In the genomic region with DNA sequence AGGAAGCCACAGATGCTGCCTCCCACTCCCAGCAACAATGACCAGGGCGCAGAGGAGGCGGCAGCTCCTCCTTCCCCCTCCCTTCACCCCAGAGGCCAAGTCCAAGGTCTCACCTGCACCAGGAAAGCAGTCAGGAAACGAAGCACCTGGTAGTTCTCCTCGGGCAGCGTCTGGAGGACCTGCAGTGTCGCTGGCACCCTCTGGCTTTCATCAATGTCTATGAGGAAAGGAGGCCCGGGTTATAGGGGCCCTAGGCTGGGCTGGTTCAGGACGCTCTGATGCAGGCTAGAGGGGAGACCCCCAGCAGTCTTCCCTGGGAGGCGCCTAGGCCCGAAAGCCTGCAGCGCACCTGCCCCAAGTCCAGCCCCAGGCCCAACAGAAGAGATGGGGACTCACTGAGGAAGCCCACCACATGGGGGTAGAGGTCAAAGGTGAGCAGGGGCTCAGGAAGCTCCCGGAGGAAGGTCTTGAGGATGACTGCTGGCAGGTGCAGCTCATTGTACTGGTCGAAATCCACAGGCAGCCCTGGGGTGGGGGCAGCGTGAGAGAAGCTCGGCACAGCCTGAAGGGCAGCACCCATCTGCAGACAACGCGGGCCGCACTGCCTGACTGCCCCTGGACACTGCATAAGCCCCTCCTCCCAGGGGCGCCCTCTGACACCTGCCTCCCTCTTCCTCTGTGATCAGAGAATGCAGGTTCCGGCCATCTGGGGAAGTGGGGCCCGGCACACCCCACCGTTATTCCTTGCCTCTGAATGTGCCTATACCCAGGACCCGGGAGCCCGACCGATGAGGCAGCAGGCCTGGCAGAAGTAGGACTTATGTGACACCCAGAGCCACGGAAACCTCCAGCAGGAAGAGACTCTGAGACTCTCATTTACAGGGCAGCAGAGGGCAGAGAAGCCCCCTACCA, we compare ENCODE assay signal across 25 cellular contexts. TPM values are rescaled to one million over a fixed set of nuclear protein-coding genes. Genes with fewer than 3 reads are reported as not detected.
"Had no signal": no experiment of that assay in that cellular context is flagged by ENCODE, and none has a peak within 500 bp of the region (broad histone marks: within the 10 kb centered on the region; RNA-seq: fewer than 3 reads in every experiment).

No MANE protein-coding gene starts in this region.

- FAIRE-seq: bronchial epithelial cell, endometrium, keratinocyte, TTC549 had no signal

- ATAC-seq: activated CD8-positive, alpha-beta T cell treated with anti-CD3 and anti-CD28 coated beads, Interleukin-2, amount 10 ng/mL, durations not matched to agents 7 days and 5 days; heart right ventricle; left lobe of liver; natural killer cell; T-cell had no signal

- H3K9me3 ChIP-seq: heart right ventricle, sigmoid colon had no signal

- H3K27me3 ChIP-seq: heart right ventricle, sigmoid colon had no signal

- H3K9me3 Mint-ChIP-seq: activated CD4-positive, alpha-beta T cell treated with anti-CD3 and anti-CD28 coated beads, Interleukin-2, amount 10 ng/mL, durations not matched to agents 7 days and 5 days; activated naive CD8-positive, alpha-beta T cell treated with anti-CD3 and anti-CD28 coated beads for 36 hours; activated T-helper 1 cell treated with anti-CD3 and anti-CD28 coated beads, Interleukin-12 subunit alpha, Interleukin-12 subunit beta, Interleukin-2, Interleukin-4 antibody, amounts not matched to agents 30 ng/mL and 10 ng/mL and 1 ng/mL, durations not matched to agents 14 hours and 24 hours and 36 hours; natural killer cell; T-cell; T-helper 2 cell treated with Interferon-gamma antibody and Interleukin-4, amounts not matched to agents 5 μg/mL and 100 μg/mL, for 36 hours had no signal

- DNase-seq: activated CD4-positive, alpha-beta T cell treated with anti-CD3 and anti-CD28 coated beads, Interleukin-2, amount 10 ng/mL, durations not matched to agents 7 days and 5 days; activated CD4-positive, CD25-positive, alpha-beta regulatory T cell treated with anti-CD3 and anti-CD28 coated beads, Interleukin-2, amount 50 U/mL, for 72 hours; activated CD8-positive, alpha-beta T cell treated with anti-CD3 and anti-CD28 coated beads, Interleukin-2, amount 10 ng/mL, durations not matched to agents 7 days and 5 days; activated gamma-delta T cell; activated naive CD8-positive, alpha-beta T cell treated with anti-CD3 and anti-CD28 coated beads for 36 hours; amniotic stem cell; cerebellar nuclear complex; effector CD4-positive, alpha-beta T cell; heart right ventricle; midbrain; natural killer cell; sigmoid colon; stimulated activated CD4-positive, alpha-beta T cell treated with anti-CD3 and anti-CD28 coated beads, Interleukin-4, amount 100 ng/mL, for 1 hour; stimulated activated naive CD4-positive, alpha-beta T cell treated with Interleukin-2 at 50 U/mL for 16 hours; T-cell; WERI-Rb-1 had no signal

- H3K36me3 Mint-ChIP-seq: activated naive CD8-positive, alpha-beta T cell treated with anti-CD3 and anti-CD28 coated beads for 36 hours; natural killer cell had no signal

- H3K27me3 Mint-ChIP-seq: activated CD4-positive, alpha-beta T cell treated with anti-CD3 and anti-CD28 coated beads, Interleukin-2, amount 10 ng/mL, durations not matched to agents 7 days and 5 days; activated naive CD8-positive, alpha-beta T cell treated with anti-CD3 and anti-CD28 coated beads for 36 hours; T-cell had no signal

- H3K4me3 ChIP-seq: heart right ventricle, sigmoid colon had no signal

- H3K27ac Mint-ChIP-seq: activated CD8-positive, alpha-beta T cell treated with anti-CD3 and anti-CD28 coated beads, Interleukin-2, amount 10 ng/mL, durations not matched to agents 7 days and 5 days; activated naive CD8-positive, alpha-beta T cell treated with anti-CD3 and anti-CD28 coated beads for 36 hours; activated T-helper 1 cell treated with anti-CD3 and anti-CD28 coated beads, Interleukin-12 subunit alpha, Interleukin-12 subunit beta, Interleukin-2, Interleukin-4 antibody, amounts not matched to agents 30 ng/mL and 10 ng/mL and 1 ng/mL, durations not matched to agents 14 hours and 24 hours and 36 hours; natural killer cell; T-cell; T-helper 2 cell treated with Interferon-gamma antibody and Interleukin-4, amounts not matched to agents 5 μg/mL and 100 μg/mL, for 36 hours had no signal

- H3K27ac ChIP-seq: WERI-Rb-1 had no signal

- H3K4me3 Mint-ChIP-seq: activated CD4-positive, alpha-beta T cell treated with anti-CD3 and anti-CD28 coated beads, Interleukin-2, amount 10 ng/mL, durations not matched to agents 7 days and 5 days; activated CD8-positive, alpha-beta T cell treated with anti-CD3 and anti-CD28 coated beads, Interleukin-2, amount 10 ng/mL, durations not matched to agents 7 days and 5 days; activated naive CD8-positive, alpha-beta T cell treated with anti-CD3 and anti-CD28 coated beads for 36 hours; activated T-helper 1 cell treated with anti-CD3 and anti-CD28 coated beads, Interleukin-12 subunit alpha, Interleukin-12 subunit beta, Interleukin-2, Interleukin-4 antibody, amounts not matched to agents 30 ng/mL and 10 ng/mL and 1 ng/mL, durations not matched to agents 14 hours and 24 hours and 36 hours; natural killer cell; T-cell; T-helper 2 cell treated with Interferon-gamma antibody and Interleukin-4, amounts not matched to agents 5 μg/mL and 100 μg/mL, for 36 hours had no signal

RNA-seq across cellular contexts. Expression of a gene that starts 39.5 kb away (rescaled TPM):
- total RNA-seq: activated naive CD8-positive, alpha-beta T cell treated with anti-CD3 and anti-CD28 coated beads for 36 hours; activated T-helper 1 cell treated with anti-CD3 and anti-CD28 coated beads, Interleukin-12 subunit alpha, Interleukin-12 subunit beta, Interleukin-2, Interleukin-4 antibody, amounts not matched to agents 30 ng/mL and 10 ng/mL and 1 ng/mL, durations not matched to agents 14 hours and 24 hours and 36 hours; fibroblast of villous mesenchyme; ureter had no signal
- polyA plus RNA-seq: keratinocyte had no signal
